25 cellular contexts compared by ENCODE assay signal in genomic region chr1:3783651-3784474, GRCh38. TPM values are rescaled to one million over a fixed set of nuclear protein-coding genes. Genes with fewer than 3 reads are reported as not detected.
DNase-seq lines count a peak whose midpoint lies in the region; ATAC-seq, FAIRE-seq and TF ChIP-seq lines count a peak whose summit lies in the region.
"Had no signal": no experiment of that assay in that cellular context is flagged by ENCODE, and none has a peak within 500 bp of the region (broad histone marks: within the 10 kb centered on the region; RNA-seq: fewer than 3 reads in every experiment).

No MANE protein-coding gene starts in this region.

- no peak overlapping the region for H2AFZ ChIP-seq in K562 (ENCODE audit: low read depth, low read length)
- no peak overlapping the region for H2AFZ ChIP-seq in neuronal stem cell (ENCODE audit: low read length)

- H3K4me2 ChIP-seq in K562 (ENCODE audit: insufficient read depth, low read length) = no peak overlapping the region
- H3K4me2 ChIP-seq in neuronal stem cell (ENCODE audit: insufficient read depth, low read length, poor library complexity, severe bottlenecking) = no peak overlapping the region

- 97% methylated on average over 29 of the region's 30 CpGs for WGBS in K562 (ENCODE audit: insufficient coverage, low coverage, missing lambda C conversion rate)
- no CpG with 5 or more reads among the region's 30 CpGs for WGBS in neuronal stem cell (ENCODE audit: extremely low coverage in 2 of 2, insufficient read length in 2 of 2, insufficient replicate concordance in 1 of 2), 2 donors
- 66 to 75% methylated on average over 29 to 30 of the region's 30 CpGs for WGBS in testis, 2 donors

- H3K27me3 ChIP-seq in right atrium auricular region = no peaks in the 10 kb centered on the region
- no peaks in the 10 kb centered on the region for H3K27me3 ChIP-seq in K562 (ENCODE audit: control insufficient read depth in 2 of 2, insufficient read depth in 2 of 2, low read length in 2 of 2)
- no peaks in the 10 kb centered on the region for H3K27me3 ChIP-seq in neuronal stem cell (ENCODE audit: control insufficient read depth in 3 of 3, insufficient read depth in 3 of 3, low read depth in 1 of 3, low read length in 3 of 3)
- no peaks in the 10 kb centered on the region for H3K27me3 ChIP-seq in testis
- H3K27me3 ChIP-seq in brain microvascular endothelial cell (replicated peaks) = no peaks in the 10 kb centered on the region

- H3K36me3 ChIP-seq in right atrium auricular region (peaks cover 77% of the 10 kb centered on the region), K562 (ENCODE audit: control insufficient read depth, insufficient read depth, low read length) (peaks cover 100% of the 10 kb centered on the region), neuronal stem cell (replicated peaks in 1 of 2; ENCODE audit: control insufficient read depth in 2 of 2, insufficient read depth in 2 of 2, low read length in 2 of 2) (peaks cover 52 to 98% of the 10 kb centered on the region in 2 donors), testis (ENCODE audit: low read depth, missing control alignments) (no peaks in the 10 kb centered on the region), brain microvascular endothelial cell (replicated peaks) (peaks cover 64% of the 10 kb centered on the region)

- ATAC-seq in left cardiac atrium = no peak
- no peak for ATAC-seq in K562
- ATAC-seq in GM21526 (IDR thresholded peaks at IDR 0.05; ENCODE audit: low FRiP score, unreplicated experiment) = no peak
- ATAC-seq: CD8-positive, alpha-beta T cell; SK-N-SH treated with all-trans-retinoic acid at 6 μM for 48 hours had no signal

- intact Hi-C loops in left cardiac atrium (cut with DNase I) (no loop called here), K562 (cut with micrococcal nuclease) (no loop called here), testis (cut with DNase I; ENCODE audit: low total_unique reads) (no loop called here)

- no peak overlapping the region for H3K27ac ChIP-seq in right atrium auricular region
- H3K27ac ChIP-seq in K562 (ENCODE audit: extremely low read depth, low read depth, low read length) = no peak overlapping the region
- no peak overlapping the region for H3K27ac ChIP-seq in neuronal stem cell (replicated peaks; ENCODE audit: low read length)
- no peak overlapping the region for H3K27ac ChIP-seq in testis
- H3K27ac ChIP-seq in brain microvascular endothelial cell = no peak overlapping the region

- no peak overlapping the region for H4K91ac ChIP-seq in neuronal stem cell (ENCODE audit: low read depth, low read length, poor library complexity)

- no peak overlapping the region for H3K18ac ChIP-seq in neuronal stem cell (ENCODE audit: low read length)

- TF ChIP-seq RAD21 in K562 (CRISPR knock-in tag; conservative IDR thresholded peaks at IDR 0.05 in 1 of 2, IDR thresholded peaks at IDR 0.05 in 1 of 2) = no peak

- no peak overlapping the region for H3K14ac ChIP-seq in neuronal stem cell (ENCODE audit: low read length)

- no peak for TF ChIP-seq EP300 in K562 (IDR thresholded peaks at IDR 0.05; ENCODE audit: low read length)

- POLR2A ChIA-PET in K562 (lab: Yijun Ruan, JAX) = interaction anchor here (2.6 to 5.0 kb wide), 2 partner anchors 8 to 11 kb away, joined by 12 to 41 read pairs; partner anchors contain the start of gene LRRC47

- no peak overlapping the region for H2BK5ac ChIP-seq in neuronal stem cell (ENCODE audit: low read length)

- no peaks in the 10 kb centered on the region for H3K9me3 ChIP-seq in right atrium auricular region
- H3K9me3 ChIP-seq in K562 (replicated peaks; ENCODE audit: control insufficient read depth, insufficient read depth, low read depth, low read length) = no peaks in the 10 kb centered on the region
- H3K9me3 ChIP-seq in neuronal stem cell (replicated peaks in 1 of 2; ENCODE audit: control insufficient read depth in 2 of 2, insufficient read depth in 1 of 2, low read depth in 1 of 2, low read length in 2 of 2) = peaks cover 0 to 2% of the 10 kb centered on the region in 2 donors
- H3K9me3 ChIP-seq in testis = no peaks in the 10 kb centered on the region

- H3K9ac ChIP-seq in K562 (ENCODE audit: insufficient read depth in 1 of 2, low read depth in 2 of 2, low read length in 2 of 2) (peak overlapping the region in 1 of 2 experiments; percentile 18; a peak in 2 of 4 replicates), neuronal stem cell (ENCODE audit: low read depth, low read length, poor library complexity) (peak overlapping the region; percentile 60)

- BruUV-seq in K562 (replicated peaks; lab: Mats Ljungman, UMichigan) = no TSS peak

- H3K79me1 ChIP-seq in neuronal stem cell (ENCODE audit: low read depth, low read length) = peaks cover 10% of the 10 kb centered on the region

- no peaks in the 10 kb centered on the region for H3K9me1 ChIP-seq in K562 (ENCODE audit: control insufficient read depth, insufficient read depth, low read length)

- TF ChIP-seq CTCF in right atrium auricular region (IDR thresholded peaks at IDR 0.05) = no peak
- TF ChIP-seq CTCF in K562 (IDR thresholded peaks at IDR 0.05 in 2 of 3, conservative IDR thresholded peaks at IDR 0.05 in 1 of 3; ENCODE audit: insufficient read depth in 2 of 3, low read depth in 1 of 3, low read length in 3 of 3) = no peak
- no peak for TF ChIP-seq CTCF in testis (IDR thresholded peaks at IDR 0.05)
- TF ChIP-seq CTCF in brain microvascular endothelial cell (IDR thresholded peaks at IDR 0.05; ENCODE audit: low read depth, low read length, missing control alignments) = no peak

- TF ChIP-seq POLR2A in K562 (conservative IDR thresholded peaks at IDR 0.05) (no peak), testis (IDR thresholded peaks at IDR 0.05) (no peak)

- CTCF ChIA-PET in K562 (lab: Yijun Ruan, JAX; ENCODE audit: low intra/inter-chr PET ratio) = no interaction called here

- no peak overlapping the region for H2AK5ac ChIP-seq in neuronal stem cell (ENCODE audit: low read depth, low read length)

- no peaks in the 10 kb centered on the region for H4K20me1 ChIP-seq in K562 (replicated peaks; ENCODE audit: control insufficient read depth, insufficient read depth, low read length)

- peaks cover 0 to 5% of the 10 kb centered on the region in 2 donors for H3K4me1 ChIP-seq in right atrium auricular region
- peaks cover 0 to 27% of the 10 kb centered on the region in 2 experiments; a peak in 2 of 5 replicates for H3K4me1 ChIP-seq in K562 (replicated peaks in 1 of 2; ENCODE audit: control insufficient read depth in 2 of 2, insufficient read depth in 2 of 2, low read length in 2 of 2)
- H3K4me1 ChIP-seq in neuronal stem cell (ENCODE audit: control insufficient read depth in 2 of 2, insufficient read depth in 1 of 2, low read depth in 1 of 2, low read length in 2 of 2) = no peaks in the 10 kb centered on the region
- H3K4me1 ChIP-seq in testis = no peaks in the 10 kb centered on the region

- H3K4me3 ChIP-seq in right atrium auricular region (no peak overlapping the region), K562 (no peak overlapping the region), neuronal stem cell (ENCODE audit: low read length in 2 of 2) (peak overlapping the region in 1 of 2 donors; percentile 14), testis (no peak overlapping the region), brain microvascular endothelial cell (ENCODE audit: low read depth, low read length) (no peak overlapping the region)

- FAIRE-seq in K562 (lab: Jason Lieb, UNC) = no peak
- FAIRE-seq: A204.1, GM12892 had no signal

- H3K4ac ChIP-seq in neuronal stem cell (ENCODE audit: low read length) = no peak overlapping the region

- H2BK120ac ChIP-seq in neuronal stem cell (ENCODE audit: low read depth, low read length) = no peak overlapping the region

- no peak overlapping the region for H3K23ac ChIP-seq in neuronal stem cell (ENCODE audit: low read depth, low read length, poor library complexity)

- in situ Hi-C loops in K562 (cut with MboI) (no loop called here), brain microvascular endothelial cell (cut with HindIII; ENCODE audit: low pct_ligation_motif_present, low sequenced_read_pairs) (no loop called here)

- H2BK12ac ChIP-seq in neuronal stem cell (ENCODE audit: low read length) = no peak overlapping the region

- H4K8ac ChIP-seq in neuronal stem cell (ENCODE audit: low read depth, low read length) = no peak overlapping the region

- peaks cover 16% of the 10 kb centered on the region for H3K79me2 ChIP-seq in K562 (ENCODE audit: control insufficient read depth, insufficient read depth, low read length)

- DNase-seq in left cardiac atrium (peak; percentile 17), right atrium auricular region (ENCODE audit: low spot score) (no peak), K562 (ENCODE audit: extremely low read depth in 1 of 4, low spot score in 3 of 4) (no peak), neuronal stem cell (ENCODE audit: low spot score) (no peak), testis (no peak), brain microvascular endothelial cell (no peak), NCI-H2227 (lab: John Stamatoyannopoulos, UW; ENCODE audit: unreplicated experiment) (no peak)
- DNase-seq: Calu3; CD8-positive, alpha-beta T cell; DMS53; EL; HFFc6; NCI-H1105; NCI-H2081; NCI-H510A; NCI-H748 treated with DMSO at 0.1 percent for 48 hours; OCI-M1; SHP77 treated with DMSO at 0.1 percent for 48 hours had no signal

- H2BK15ac ChIP-seq in neuronal stem cell (ENCODE audit: low read length) = no peak overlapping the region

RNA-seq across cellular contexts. Expression of gene SMIM1, which starts 11.3 kb away (rescaled TPM):
- total RNA-seq in left cardiac atrium (10 to 100 TPM; 25.4 to 35.9 TPM), right atrium auricular region (10 to 100 TPM; 40.4 to 54.6 TPM), K562 (2014; rRNA removed) (85.6 and 123 TPM in 2 replicates), K562 (2014; rRNA removed; fragmentation: Illumina TruSeq; extraction: Trizol) (1.8 and 2.3 TPM in 2 replicates), K562 (2015; rRNA removed; fragmentation: Illumina TruSeq; extraction: Trizol) (31.5 and 44.3 TPM in 2 replicates), K562 (2021) (125 and 150 TPM in 2 replicates), testis (100 to 1,000 TPM; 205 to 213 TPM)
- total RNA-seq in K562 (2011; cell fraction: chromatin; rRNA removed; ENCODE audit: low replicate concordance) = 5.3 and 30.5 TPM in 2 replicates
- total RNA-seq in K562 (2011; cell fraction: nucleolus; rRNA removed) = 40.4 and 40.7 TPM in 2 replicates
- 9.1 and 19.0 TPM in 2 replicates for total RNA-seq in K562 (2011; cell fraction: nucleoplasm; rRNA removed)
- polyA plus RNA-seq in K562 (2011; rRNA removed) (9.2 and 18.1 TPM in 2 replicates), K562 (2014; fragmentation: Illumina TruSeq; extraction: Trizol) (5.0 and 24.5 TPM in 2 replicates), K562 (2014; fragmentation: Nextera tagmentation; extraction: Ambion mirVana) (10 to 100 TPM; 11.1 to 24.3 TPM), K562 (2014; rRNA removed) (60.6 and 93.3 TPM in 2 replicates), testis (ENCODE audit: insufficient read depth, low read depth, low replicate concordance) (92.9 TPM)
- 36.5 and 175 TPM in 2 replicates for polyA plus RNA-seq in K562 (2011; cell fraction: cytosol; rRNA removed)
- 13.1 and 20.5 TPM in 2 replicates for polyA plus RNA-seq in K562 (2011; cell fraction: nucleus; rRNA removed)
- polyA plus RNA-seq in K562 (2012) = 41.4 and 55.0 TPM in 2 replicates
- 1.9 and 3.0 TPM in 2 replicates for polyA minus RNA-seq in K562 (2011; rRNA and poly(A)+ RNA removed)
- 41.1 and 43.1 TPM in 2 replicates for polyA minus RNA-seq in K562 (2011; cell fraction: cytosol; rRNA and poly(A)+ RNA removed)
- 43.8 and 48.5 TPM in 2 replicates for polyA minus RNA-seq in K562 (2011; cell fraction: nucleus; rRNA and poly(A)+ RNA removed)
- polyA plus RNA-seq in neuronal stem cell (2013, experiment 1 of 2) = 5.8 TPM
- 5.6 TPM for polyA plus RNA-seq in neuronal stem cell (2013, experiment 2 of 2)
- total RNA-seq: H4, RPMI7951 had no signal

RNA-seq across cellular contexts. Expression of gene LRRC47, which starts 12.4 kb away (rescaled TPM):
- total RNA-seq in left cardiac atrium = 10 to 100 TPM; 41.4 to 43.4 TPM
- total RNA-seq in right atrium auricular region = 10 to 100 TPM; 31.7 to 33.6 TPM
- 34.3 and 41.1 TPM in 2 replicates for total RNA-seq in K562 (2011; cell fraction: chromatin; rRNA removed; ENCODE audit: low replicate concordance)
- 26.5 and 28.3 TPM in 2 replicates for total RNA-seq in K562 (2011; cell fraction: nucleolus; rRNA removed)
- total RNA-seq in K562 (2011; cell fraction: nucleoplasm; rRNA removed) = 21.3 and 26.0 TPM in 2 replicates
- 44.3 and 45.5 TPM in 2 replicates for total RNA-seq in K562 (2014; rRNA removed)
- total RNA-seq in K562 (2014; rRNA removed; fragmentation: Illumina TruSeq; extraction: Trizol) = 40.8 and 43.7 TPM in 2 replicates
- total RNA-seq in K562 (2015; rRNA removed; fragmentation: Illumina TruSeq; extraction: Trizol) = 33.5 and 35.1 TPM in 2 replicates
- total RNA-seq in K562 (2021) = 68.0 and 68.5 TPM in 2 replicates
- 34.2 and 45.2 TPM in 2 replicates for polyA plus RNA-seq in K562 (2011; rRNA removed)
- 20.3 and 23.8 TPM in 2 replicates for polyA plus RNA-seq in K562 (2011; cell fraction: cytosol; rRNA removed)
- polyA plus RNA-seq in K562 (2011; cell fraction: nucleus; rRNA removed) = 24.3 and 29.5 TPM in 2 replicates
- 29.3 and 57.5 TPM in 2 replicates for polyA plus RNA-seq in K562 (2012)
- 36.6 and 48.7 TPM in 2 replicates for polyA plus RNA-seq in K562 (2014; fragmentation: Illumina TruSeq; extraction: Trizol)
- polyA plus RNA-seq in K562 (2014; fragmentation: Nextera tagmentation; extraction: Ambion mirVana) = 1 to 10 TPM; 4.6 to 5.3 TPM
- polyA plus RNA-seq in K562 (2014; rRNA removed) = 30.6 and 35.9 TPM in 2 replicates
- 22.8 and 40.7 TPM in 2 replicates for polyA minus RNA-seq in K562 (2011; rRNA and poly(A)+ RNA removed)
- polyA minus RNA-seq in K562 (2011; cell fraction: cytosol; rRNA and poly(A)+ RNA removed) = 12.9 and 21.0 TPM in 2 replicates
- polyA minus RNA-seq in K562 (2011; cell fraction: nucleus; rRNA and poly(A)+ RNA removed) = 8.6 and 10.7 TPM in 2 replicates
- 19.7 TPM for polyA plus RNA-seq in neuronal stem cell (2013, experiment 1 of 2)
- polyA plus RNA-seq in neuronal stem cell (2013, experiment 2 of 2) = 18.6 TPM
- total RNA-seq in testis = 10 to 100 TPM; 45.9 to 46.6 TPM
- 27.6 TPM for polyA plus RNA-seq in testis (ENCODE audit: insufficient read depth, low read depth, low replicate concordance)

RNA-seq across cellular contexts. Expression of gene CCDC27, which starts 31.6 kb away (rescaled TPM):
- total RNA-seq in left cardiac atrium (not detected), right atrium auricular region (not detected), K562 (2014; rRNA removed) (not detected in 2 replicates), K562 (2014; rRNA removed; fragmentation: Illumina TruSeq; extraction: Trizol) (0.04 TPM in 1 of 2 replicates, not detected in the other), K562 (2015; rRNA removed; fragmentation: Illumina TruSeq; extraction: Trizol) (not detected in 2 replicates), K562 (2021) (not detected in 2 replicates), testis (10 to 100 TPM; 10.6 to 18.3 TPM)
- not detected in 2 replicates for total RNA-seq in K562 (2011; cell fraction: chromatin; rRNA removed; ENCODE audit: low replicate concordance)
- not detected in 2 replicates for total RNA-seq in K562 (2011; cell fraction: nucleolus; rRNA removed)
- total RNA-seq in K562 (2011; cell fraction: nucleoplasm; rRNA removed) = not detected in 2 replicates
- polyA plus RNA-seq in K562 (2011; rRNA removed) (not detected in 2 replicates), K562 (2014; fragmentation: Illumina TruSeq; extraction: Trizol) (not detected in 2 replicates), K562 (2014; fragmentation: Nextera tagmentation; extraction: Ambion mirVana) (under 1 TPM in 1 of 2 experiments, not detected in 1; 0.01 TPM), K562 (2014; rRNA removed) (not detected in 2 replicates), testis (ENCODE audit: insufficient read depth, low read depth, low replicate concordance) (28.4 TPM)
- polyA plus RNA-seq in K562 (2011; cell fraction: cytosol; rRNA removed) = not detected in 2 replicates
- polyA plus RNA-seq in K562 (2011; cell fraction: nucleus; rRNA removed) = not detected in 2 replicates
- 0.05 TPM in 1 of 2 replicates, not detected in the other for polyA plus RNA-seq in K562 (2012)
- not detected in 2 replicates for polyA minus RNA-seq in K562 (2011; rRNA and poly(A)+ RNA removed)
- polyA minus RNA-seq in K562 (2011; cell fraction: cytosol; rRNA and poly(A)+ RNA removed) = not detected in 2 replicates
- polyA minus RNA-seq in K562 (2011; cell fraction: nucleus; rRNA and poly(A)+ RNA removed) = not detected in 2 replicates
- not detected for polyA plus RNA-seq in neuronal stem cell (2013, experiment 1 of 2)
- not detected for polyA plus RNA-seq in neuronal stem cell (2013, experiment 2 of 2)
- total RNA-seq: Calu3; CD8-positive, alpha-beta T cell; H4; HFFc6; RPMI7951 had no signal
- polyA plus RNA-seq: BJ had no signal

Comparison
In these comparisons a context has a peak if more than half of its experiments do, and no peak if none do; other contexts are left out.
1. RNA of gene CCDC27, which starts 31.6 kb away (total RNA-seq): 10.6 to 18.3 TPM in testis; not detected in left cardiac atrium, 0.04 TPM in K562 and not detected in right atrium auricular region; every median in the first group is over 10 times any median in the second.